In genomic region chr3:125318497-125318847, GRCh38 we compare ENCODE assay signal across 16 cellular contexts. TPM values are rescaled to one million over a fixed set of nuclear protein-coding genes. Genes with fewer than 3 reads are reported as not detected.
A peak's percentile ranks its signal among the peaks of the same experiment; 100 is the strongest.
DNase-seq lines count a peak whose midpoint lies in the region; ATAC-seq and TF ChIP-seq lines count a peak whose summit lies in the region.
"Had no signal": no experiment of that assay in that cellular context is flagged by ENCODE, and none has a peak within 500 bp of the region (broad histone marks: within the 10 kb centered on the region; RNA-seq: fewer than 3 reads in every experiment).

No MANE protein-coding gene starts in this region.

- no peaks in the 10 kb centered on the region for H3K27me3 ChIP-seq in DOHH2 (ENCODE audit: control insufficient read depth, low read length)
- H3K27me3 ChIP-seq in endodermal cell (ENCODE audit: control insufficient read depth, insufficient read depth, low read length, poor library complexity, severe bottlenecking) = no peaks in the 10 kb centered on the region
- H3K27me3 ChIP-seq in naive thymus-derived CD4-positive, alpha-beta T cell (ENCODE audit: control insufficient read depth in 2 of 2, insufficient read depth in 2 of 2, low read length in 2 of 2) = no peaks in the 10 kb centered on the region
- H3K27me3 ChIP-seq: gastroesophageal sphincter had no signal

- H3K9me3 ChIP-seq in DOHH2 (ENCODE audit: control insufficient read depth, insufficient read depth, low read length) (no peaks in the 10 kb centered on the region), endodermal cell (ENCODE audit: control insufficient read depth, low read length) (no peaks in the 10 kb centered on the region)
- no peaks in the 10 kb centered on the region for H3K9me3 ChIP-seq in naive thymus-derived CD4-positive, alpha-beta T cell (ENCODE audit: control insufficient read depth in 2 of 3, low read length in 3 of 3)
- H3K9me3 ChIP-seq: gastroesophageal sphincter had no signal

- no peak overlapping the region for H3K9ac ChIP-seq in endodermal cell (ENCODE audit: extremely low read depth, low read length, poor library complexity, severe bottlenecking)

- peaks cover 2% of the 10 kb centered on the region; the same call in 1 of the 2 replicates for H3K79me2 ChIP-seq in DOHH2 (ENCODE audit: control insufficient read depth, low read length)

- H4K20me1 ChIP-seq in DOHH2 (ENCODE audit: control insufficient read depth, insufficient read depth, low read depth, low read length) = no peaks in the 10 kb centered on the region

- no peaks in the 10 kb centered on the region for H3F3A ChIP-seq in DOHH2 (ENCODE audit: control insufficient read depth, insufficient read depth)

- H3K4me3 Mint-ChIP-seq in IgD-negative memory B cell = no peak overlapping the region
- no peak overlapping the region for H3K4me3 Mint-ChIP-seq in endodermal cell
- H3K4me3 Mint-ChIP-seq in naive thymus-derived CD4-positive, alpha-beta T cell = no peak overlapping the region
- H3K4me3 Mint-ChIP-seq: activated B cell treated with CpG ODN at 0.5 μM for 24 hours; naive thymus-derived CD8-positive, alpha-beta T cell; stimulated activated effector memory CD8-positive, alpha-beta T cell treated with anti-CD3 and anti-CD28 coated beads, Interleukin-12 subunit alpha, Interleukin-12 subunit beta, amount 100 ng/mL, for 72 hours had no signal

- H3K4me1 ChIP-seq in DOHH2 (ENCODE audit: control insufficient read depth, low read length) = peaks cover 23% of the 10 kb centered on the region
- no peaks in the 10 kb centered on the region for H3K4me1 ChIP-seq in endodermal cell (ENCODE audit: control insufficient read depth, insufficient read depth, low read length)
- H3K4me1 ChIP-seq in naive thymus-derived CD4-positive, alpha-beta T cell (ENCODE audit: control insufficient read depth in 2 of 2, insufficient read depth in 2 of 2, low read length in 2 of 2) = no peaks in the 10 kb centered on the region

- H3K27me3 Mint-ChIP-seq in IgD-negative memory B cell = no peaks in the 10 kb centered on the region
- no peaks in the 10 kb centered on the region for H3K27me3 Mint-ChIP-seq in endodermal cell (ENCODE audit: insufficient read depth)
- no peaks in the 10 kb centered on the region for H3K27me3 Mint-ChIP-seq in naive thymus-derived CD4-positive, alpha-beta T cell
- H3K27me3 Mint-ChIP-seq: activated B cell treated with CpG ODN at 0.5 μM for 24 hours; naive thymus-derived CD8-positive, alpha-beta T cell had no signal

- 69 to 96% methylated on average over 2 to 3 of the region's 3 CpGs for WGBS in endodermal cell (ENCODE audit: insufficient coverage in 1 of 2, insufficient read length in 1 of 2), 2 experiments

- H3K9me2 ChIP-seq in DOHH2 (replicated peaks; ENCODE audit: control insufficient read depth, low read length) = no peaks in the 10 kb centered on the region

- H3K4me1 Mint-ChIP-seq in IgD-negative memory B cell (peaks cover 13 to 22% (median 19%) of the 10 kb centered on the region in 3 donors), endodermal cell (peaks cover 20% of the 10 kb centered on the region)
- peaks cover 2 to 46% (median 21%) of the 10 kb centered on the region in 7 donors for H3K4me1 Mint-ChIP-seq in naive thymus-derived CD4-positive, alpha-beta T cell

- H3K36me3 Mint-ChIP-seq in IgD-negative memory B cell = peaks cover 5% of the 10 kb centered on the region
- H3K36me3 Mint-ChIP-seq in endodermal cell (ENCODE audit: low read depth) = peaks cover 25% of the 10 kb centered on the region
- peaks cover 9 to 49% (median 27%) of the 10 kb centered on the region in 5 donors for H3K36me3 Mint-ChIP-seq in naive thymus-derived CD4-positive, alpha-beta T cell

- peak overlapping the region; percentile 21 for H3K4me2 ChIP-seq in DOHH2 (ENCODE audit: low read length)

- POLR2A ChIA-PET in naive thymus-derived CD4-positive, alpha-beta T cell (lab: Charles Lee) = interaction anchor here (0.5 kb wide), 1 partner anchor 598 kb away, joined by 3 read pairs; no protein-coding TSS in a partner anchor

- H3K27ac ChIP-seq in DOHH2 (ENCODE audit: low read depth, low read length) (no peak overlapping the region), endodermal cell (ENCODE audit: low read depth, low read length) (peak overlapping the region; percentile 19)
- H3K27ac ChIP-seq in naive thymus-derived CD4-positive, alpha-beta T cell (ENCODE audit: low read depth, low read length) = no peak overlapping the region
- H3K27ac ChIP-seq: gastroesophageal sphincter had no signal

- H3K4me3 ChIP-seq in DOHH2 (ENCODE audit: low read length) (peak overlapping the region; percentile 1; the same call in 1 of the 2 replicates), endodermal cell (ENCODE audit: low read length) (no peak overlapping the region)
- H3K4me3 ChIP-seq in naive thymus-derived CD4-positive, alpha-beta T cell (ENCODE audit: low read length) = no peak overlapping the region
- H3K4me3 ChIP-seq: gastroesophageal sphincter had no signal

- ATAC-seq in naive thymus-derived CD4-positive, alpha-beta T cell = no peak
- no peak for ATAC-seq in GM18861 (IDR thresholded peaks at IDR 0.05; ENCODE audit: unreplicated experiment)
- no peak for ATAC-seq in HG02970 (IDR thresholded peaks at IDR 0.05; ENCODE audit: low FRiP score, unreplicated experiment)
- no peak for ATAC-seq in GM21717 (IDR thresholded peaks at IDR 0.05; ENCODE audit: unreplicated experiment)
- ATAC-seq: gastroesophageal sphincter; naive thymus-derived CD8-positive, alpha-beta T cell; Right ventricle myocardium inferior; stimulated activated effector memory CD8-positive, alpha-beta T cell treated with anti-CD3 and anti-CD28 coated beads, Interleukin-12 subunit alpha, Interleukin-12 subunit beta, amount 100 ng/mL, for 72 hours had no signal

- DNase-seq in endodermal cell (no peak), SK-N-DZ (ENCODE audit: low spot score) (no peak)
- DNase-seq in naive thymus-derived CD4-positive, alpha-beta T cell = no peak
- DNase-seq: activated B cell treated with CpG ODN at 0.5 μM for 24 hours; activated effector memory CD4-positive, alpha-beta T cell treated with anti-CD3 and anti-CD28 coated beads, Interleukin-2, amount 50 U/mL, for 16 hours; naive thymus-derived CD8-positive, alpha-beta T cell; NCI-H1436; T-helper 1 cell had no signal

- no peaks in the 10 kb centered on the region for H3K9me3 Mint-ChIP-seq in IgD-negative memory B cell
- no peaks in the 10 kb centered on the region for H3K9me3 Mint-ChIP-seq in endodermal cell
- peaks cover 0 to 4% (median 0%) of the 10 kb centered on the region in 11 donors for H3K9me3 Mint-ChIP-seq in naive thymus-derived CD4-positive, alpha-beta T cell
- H3K9me3 Mint-ChIP-seq: activated B cell treated with CpG ODN at 0.5 μM for 24 hours; naive thymus-derived CD8-positive, alpha-beta T cell; stimulated activated effector memory CD8-positive, alpha-beta T cell treated with anti-CD3 and anti-CD28 coated beads, Interleukin-12 subunit alpha, Interleukin-12 subunit beta, amount 100 ng/mL, for 72 hours had no signal

- CTCF ChIA-PET in naive thymus-derived CD4-positive, alpha-beta T cell (lab: Charles Lee) = interaction anchor here (0.8 kb wide), 1 partner anchor 532 kb away, joined by 3 read pairs; no protein-coding TSS in a partner anchor

- H3K27ac Mint-ChIP-seq in IgD-negative memory B cell (peak overlapping the region; percentile 19 to 88 (median 28)), endodermal cell (peak overlapping the region; percentile 56)
- H3K27ac Mint-ChIP-seq in naive thymus-derived CD4-positive, alpha-beta T cell = peak overlapping the region in 6 of 9 donors; percentile 6 to 65 (median 50)
- H3K27ac Mint-ChIP-seq: stimulated activated effector memory CD8-positive, alpha-beta T cell treated with anti-CD3 and anti-CD28 coated beads, Interleukin-12 subunit alpha, Interleukin-12 subunit beta, amount 100 ng/mL, for 72 hours had no signal

- H3K36me3 ChIP-seq in DOHH2 (ENCODE audit: control insufficient read depth, low read length) (peaks cover 42% of the 10 kb centered on the region), endodermal cell (ENCODE audit: control insufficient read depth, insufficient read depth, low read length) (peaks cover 29% of the 10 kb centered on the region)
- peaks cover 0 to 13% (median 4%) of the 10 kb centered on the region in 3 experiments for H3K36me3 ChIP-seq in naive thymus-derived CD4-positive, alpha-beta T cell (ENCODE audit: control insufficient read depth in 2 of 3, insufficient read depth in 3 of 3, low read length in 3 of 3)

- no peak for TF ChIP-seq CTCF in DOHH2 (IDR thresholded peaks at IDR 0.05; ENCODE audit: low read depth, low read length, poor library complexity, severe bottlenecking)
- TF ChIP-seq CTCF in endodermal cell (conservative IDR thresholded peaks at IDR 0.05) = no peak

- intact Hi-C loops in naive thymus-derived CD4-positive, alpha-beta T cell (cut with micrococcal nuclease) = no loop called here

RNA-seq across cellular contexts. Expression of gene ZNF148, which starts 56.7 kb away (rescaled TPM):
- 54.5 TPM for polyA plus RNA-seq in IgD-negative memory B cell
- total RNA-seq in endodermal cell = 10 to 100 TPM; 33.8 to 37.8 TPM
- 20.2 TPM for polyA plus RNA-seq in endodermal cell (2013, experiment 1 of 2)
- 20.1 TPM for polyA plus RNA-seq in endodermal cell (2013, experiment 2 of 2)
- 10 to 100 TPM; 36.3 to 69.6 (median 53.2) TPM for total RNA-seq in naive thymus-derived CD4-positive, alpha-beta T cell
- polyA plus RNA-seq in naive thymus-derived CD4-positive, alpha-beta T cell = 100 to 1,000 TPM in 1 of 2 donors, 10 to 100 TPM in 1; 90.4 to 101 TPM
- polyA plus RNA-seq in SK-N-DZ (2014; cell fraction: cytosol; rRNA removed) = 6.4 and 7.6 TPM in 2 replicates
- polyA plus RNA-seq in SK-N-DZ (2014; cell fraction: nucleus; rRNA removed) = 4.4 and 5.2 TPM in 2 replicates
